Comparison of ENCODE assay signal across 1 cellular context in the genomic region with DNA sequence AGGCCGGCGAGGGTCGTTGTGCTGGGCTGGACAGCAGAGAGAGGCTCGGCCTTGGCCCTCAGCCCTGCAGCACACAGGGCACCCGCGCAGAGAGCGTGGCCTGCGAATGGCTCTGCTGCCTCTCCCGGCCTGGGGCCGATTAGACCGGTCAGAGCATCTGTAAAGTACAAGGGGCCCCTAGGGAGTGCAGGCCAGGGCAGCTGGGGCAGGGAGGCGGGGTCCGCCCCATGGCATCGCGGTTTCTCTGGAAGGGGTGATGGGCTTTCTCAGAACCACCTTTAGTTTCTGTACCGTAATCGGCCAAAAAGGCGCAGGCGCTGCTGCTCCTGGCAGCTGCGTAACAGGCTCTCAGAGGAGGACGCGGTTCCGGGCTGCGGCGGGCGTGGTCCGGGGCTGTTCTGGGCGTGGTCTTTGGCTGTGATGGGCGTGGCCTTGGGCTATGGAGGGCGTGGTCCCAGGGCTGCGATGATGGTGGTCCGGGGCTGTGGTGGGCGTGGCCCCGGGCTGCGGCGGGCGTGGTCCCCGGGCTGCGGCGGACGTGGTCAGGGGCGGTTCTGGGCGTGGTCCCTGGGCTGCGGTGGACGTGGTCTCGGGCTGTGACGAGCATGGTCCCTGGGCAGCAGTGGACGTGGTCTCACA.
TF ChIP-seq lines count a peak whose summit lies in the region.

No MANE protein-coding gene starts in this region.

TF ChIP-seq in HEK293, 187 proteins besides CTCF, POLR2A, EP300 and RAD21 (continued from another document):
- TF ChIP-seq, protein P1, sequence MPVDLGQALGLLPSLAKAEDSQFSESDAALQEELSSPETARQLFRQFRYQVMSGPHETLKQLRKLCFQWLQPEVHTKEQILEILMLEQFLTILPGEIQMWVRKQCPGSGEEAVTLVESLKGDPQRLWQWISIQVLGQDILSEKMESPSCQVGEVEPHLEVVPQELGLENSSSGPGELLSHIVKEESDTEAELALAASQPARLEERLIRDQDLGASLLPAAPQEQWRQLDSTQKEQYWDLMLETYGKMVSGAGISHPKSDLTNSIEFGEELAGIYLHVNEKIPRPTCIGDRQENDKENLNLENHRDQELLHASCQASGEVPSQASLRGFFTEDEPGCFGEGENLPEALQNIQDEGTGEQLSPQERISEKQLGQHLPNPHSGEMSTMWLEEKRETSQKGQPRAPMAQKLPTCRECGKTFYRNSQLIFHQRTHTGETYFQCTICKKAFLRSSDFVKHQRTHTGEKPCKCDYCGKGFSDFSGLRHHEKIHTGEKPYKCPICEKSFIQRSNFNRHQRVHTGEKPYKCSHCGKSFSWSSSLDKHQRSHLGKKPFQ (tag by site-specific recombination; IDR thresholded peaks at IDR 0.05) = no peak
- no peak for TF ChIP-seq ZNF549 (tag by site-specific recombination; IDR thresholded peaks at IDR 0.05)
- TF ChIP-seq, protein P2, sequence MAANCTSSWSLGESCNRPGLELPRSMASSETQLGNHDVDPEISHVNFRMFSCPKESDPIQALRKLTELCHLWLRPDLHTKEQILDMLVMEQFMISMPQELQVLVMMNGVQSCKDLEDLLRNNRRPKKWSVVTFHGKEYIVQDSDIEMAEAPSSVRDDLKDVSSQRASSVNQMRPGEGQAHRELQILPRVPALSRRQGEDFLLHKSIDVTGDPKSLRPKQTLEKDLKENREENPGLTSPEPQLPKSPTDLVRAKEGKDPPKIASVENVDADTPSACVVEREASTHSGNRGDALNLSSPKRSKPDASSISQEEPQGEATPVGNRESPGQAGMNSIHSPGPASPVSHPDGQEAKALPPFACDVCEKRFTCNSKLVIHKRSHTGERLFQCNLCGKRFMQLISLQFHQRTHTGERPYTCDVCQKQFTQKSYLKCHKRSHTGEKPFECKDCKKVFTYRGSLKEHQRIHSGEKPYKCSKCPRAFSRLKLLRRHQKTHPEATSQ (tag by site-specific recombination; IDR thresholded peaks at IDR 0.05) = no peak
- TF ChIP-seq, protein P3, sequence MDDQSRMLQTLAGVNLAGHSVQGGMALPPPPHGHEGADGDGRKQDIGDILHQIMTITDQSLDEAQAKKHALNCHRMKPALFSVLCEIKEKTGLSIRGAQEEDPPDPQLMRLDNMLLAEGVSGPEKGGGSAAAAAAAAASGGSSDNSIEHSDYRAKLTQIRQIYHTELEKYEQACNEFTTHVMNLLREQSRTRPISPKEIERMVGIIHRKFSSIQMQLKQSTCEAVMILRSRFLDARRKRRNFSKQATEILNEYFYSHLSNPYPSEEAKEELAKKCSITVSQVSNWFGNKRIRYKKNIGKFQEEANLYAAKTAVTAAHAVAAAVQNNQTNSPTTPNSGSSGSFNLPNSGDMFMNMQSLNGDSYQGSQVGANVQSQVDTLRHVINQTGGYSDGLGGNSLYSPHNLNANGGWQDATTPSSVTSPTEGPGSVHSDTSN (CRISPR knock-in tag; IDR thresholded peaks at IDR 0.05) = peak; percentile 32; the same call in 1 of the 2 replicates
- TF ChIP-seq ZBTB21 (tag by site-specific recombination; IDR thresholded peaks at IDR 0.05) = no peak
- TF ChIP-seq, protein P4, sequence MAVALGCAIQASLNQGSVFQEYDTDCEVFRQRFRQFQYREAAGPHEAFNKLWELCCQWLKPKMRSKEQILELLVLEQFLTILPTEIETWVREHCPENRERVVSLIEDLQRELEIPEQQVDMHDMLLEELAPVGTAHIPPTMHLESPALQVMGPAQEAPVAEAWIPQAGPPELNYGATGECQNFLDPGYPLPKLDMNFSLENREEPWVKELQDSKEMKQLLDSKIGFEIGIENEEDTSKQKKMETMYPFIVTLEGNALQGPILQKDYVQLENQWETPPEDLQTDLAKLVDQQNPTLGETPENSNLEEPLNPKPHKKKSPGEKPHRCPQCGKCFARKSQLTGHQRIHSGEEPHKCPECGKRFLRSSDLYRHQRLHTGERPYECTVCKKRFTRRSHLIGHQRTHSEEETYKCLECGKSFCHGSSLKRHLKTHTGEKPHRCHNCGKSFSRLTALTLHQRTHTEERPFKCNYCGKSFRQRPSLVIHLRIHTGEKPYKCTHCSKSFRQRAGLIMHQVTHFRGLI (tag by site-specific recombination; IDR thresholded peaks at IDR 0.05) = no peak
